Comparison of ENCODE assay signal across 17 cellular contexts in genomic region chr4:76663794-76664193, GRCh38.
A peak's percentile ranks its signal among the peaks of the same experiment; 100 is the strongest.
DNase-seq lines count a peak whose midpoint lies in the region; ATAC-seq and TF ChIP-seq lines count a peak whose summit lies in the region.
"Had no signal": no experiment of that assay in that cellular context is flagged by ENCODE, and none has a peak within 500 bp of the region (broad histone marks: within the 10 kb centered on the region; RNA-seq: fewer than 3 reads in every experiment).

No MANE protein-coding gene starts in this region.

- no peak overlapping the region for H3K4me3 Mint-ChIP-seq in activated CD4-positive, alpha-beta T cell treated with anti-CD3 and anti-CD28 coated beads, Interleukin-2, amount 10 ng/mL, durations not matched to agents 24 days and 14 days
- H3K4me3 Mint-ChIP-seq in activated naive CD4-positive, alpha-beta T cell treated with anti-CD3 and anti-CD28 coated beads, Interleukin-2, amount 10 ng/mL, durations not matched to agents 7 days and 5 days, result no peak overlapping the region
- H3K4me3 Mint-ChIP-seq: IgD-negative memory B cell had no signal

- no peaks in the 10 kb centered on the region for H3K9me3 Mint-ChIP-seq in activated CD4-positive, alpha-beta T cell treated with anti-CD3 and anti-CD28 coated beads, Interleukin-2, amount 10 ng/mL, durations not matched to agents 24 days and 14 days
- H3K9me3 Mint-ChIP-seq in activated naive CD4-positive, alpha-beta T cell treated with anti-CD3 and anti-CD28 coated beads, Interleukin-2, amount 10 ng/mL, durations not matched to agents 7 days and 5 days, result no peaks in the 10 kb centered on the region
- H3K9me3 Mint-ChIP-seq: IgD-negative memory B cell had no signal

- no peaks in the 10 kb centered on the region for H3K79me2 ChIP-seq in PC-9 (ENCODE audit: low read depth)

- no peaks in the 10 kb centered on the region for H3K36me3 ChIP-seq in PC-9 (ENCODE audit: low read depth)
- H3K36me3 ChIP-seq in mucosa of rectum (ENCODE audit: control insufficient read depth in 2 of 2, insufficient read depth in 2 of 2, low read length in 2 of 2), result no peaks in the 10 kb centered on the region
- H3K36me3 ChIP-seq in upper lobe of right lung, result no peaks in the 10 kb centered on the region

- peaks cover 5% of the 10 kb centered on the region for H3K27me3 Mint-ChIP-seq in activated CD4-positive, alpha-beta T cell treated with anti-CD3 and anti-CD28 coated beads, Interleukin-2, amount 10 ng/mL, durations not matched to agents 24 days and 14 days
- H3K27me3 Mint-ChIP-seq in activated naive CD4-positive, alpha-beta T cell treated with anti-CD3 and anti-CD28 coated beads, Interleukin-2, amount 10 ng/mL, durations not matched to agents 7 days and 5 days, result peaks cover 7% of the 10 kb centered on the region
- H3K27me3 Mint-ChIP-seq: IgD-negative memory B cell had no signal

- no peaks in the 10 kb centered on the region for H3K27me3 ChIP-seq in PC-9 (ENCODE audit: insufficient read depth, low read depth)
- H3K27me3 ChIP-seq in mucosa of rectum (ENCODE audit: control insufficient read depth in 2 of 2, insufficient read depth in 2 of 2, low read length in 2 of 2), result no peaks in the 10 kb centered on the region
- H3K27me3 ChIP-seq in upper lobe of right lung, result no peaks in the 10 kb centered on the region

- TF ChIP-seq CTCF in PC-9 (conservative IDR thresholded peaks at IDR 0.05), result no peak
- no peak for TF ChIP-seq CTCF in upper lobe of right lung (IDR thresholded peaks at IDR 0.05)

- CTCF ChIA-PET in PC-9 (lab: Charles Lee), result no interaction called here
- CTCF ChIA-PET in activated naive CD4-positive, alpha-beta T cell treated with anti-CD3 and anti-CD28 coated beads, Interleukin-2, amount 10 ng/mL, durations not matched to agents 7 days and 5 days (lab: Charles Lee), result no interaction called here

- no peak overlapping the region for H3K27ac Mint-ChIP-seq in activated CD4-positive, alpha-beta T cell treated with anti-CD3 and anti-CD28 coated beads, Interleukin-2, amount 10 ng/mL, durations not matched to agents 24 days and 14 days
- H3K27ac Mint-ChIP-seq in activated naive CD4-positive, alpha-beta T cell treated with anti-CD3 and anti-CD28 coated beads, Interleukin-2, amount 10 ng/mL, durations not matched to agents 7 days and 5 days, result no peak overlapping the region
- H3K27ac Mint-ChIP-seq: IgD-negative memory B cell had no signal

- peak overlapping the region in 1 of 2 donors; percentile 50 for H3K9ac ChIP-seq in mucosa of rectum (ENCODE audit: low read depth in 1 of 2, low read length in 2 of 2)

- H3K4me3 ChIP-seq in PC-9 (no peak overlapping the region), mucosa of rectum (ENCODE audit: low read length in 2 of 2) (no peak overlapping the region), upper lobe of right lung (no peak overlapping the region)

- peaks cover 5% of the 10 kb centered on the region for H3K4me1 Mint-ChIP-seq in activated CD4-positive, alpha-beta T cell treated with anti-CD3 and anti-CD28 coated beads, Interleukin-2, amount 10 ng/mL, durations not matched to agents 24 days and 14 days
- H3K4me1 Mint-ChIP-seq in activated naive CD4-positive, alpha-beta T cell treated with anti-CD3 and anti-CD28 coated beads, Interleukin-2, amount 10 ng/mL, durations not matched to agents 7 days and 5 days, result no peaks in the 10 kb centered on the region

- no peak overlapping the region for H2AFZ ChIP-seq in PC-9

- H3K27ac ChIP-seq in PC-9 (peak overlapping the region; percentile 80), epithelial cell of prostate (peak overlapping the region; percentile 85), mucosa of rectum (ENCODE audit: low read depth in 2 of 2, low read length in 2 of 2) (peak overlapping the region; percentile 86 to 92), upper lobe of right lung (no peak overlapping the region)

- H3K9me2 ChIP-seq in PC-9 (ENCODE audit: insufficient read depth), result no peaks in the 10 kb centered on the region

- H3K4me1 ChIP-seq in PC-9 (replicated peaks; ENCODE audit: insufficient read depth) (peaks cover 35% of the 10 kb centered on the region), mucosa of rectum (ENCODE audit: control insufficient read depth in 2 of 2, insufficient read depth in 2 of 2, low read length in 2 of 2) (peaks cover 32 to 40% of the 10 kb centered on the region in 2 donors), upper lobe of right lung (no peaks in the 10 kb centered on the region)

- ATAC-seq in upper lobe of right lung (peak; percentile 23), GM19455 (IDR thresholded peaks at IDR 0.05; ENCODE audit: unreplicated experiment) (no peak)

- no peaks in the 10 kb centered on the region for H4K20me1 ChIP-seq in PC-9 (ENCODE audit: insufficient read depth)

- H3K36me3 Mint-ChIP-seq in activated CD4-positive, alpha-beta T cell treated with anti-CD3 and anti-CD28 coated beads, Interleukin-2, amount 10 ng/mL, durations not matched to agents 24 days and 14 days (ENCODE audit: low read depth), result no peaks in the 10 kb centered on the region
- no peaks in the 10 kb centered on the region for H3K36me3 Mint-ChIP-seq in activated naive CD4-positive, alpha-beta T cell treated with anti-CD3 and anti-CD28 coated beads, Interleukin-2, amount 10 ng/mL, durations not matched to agents 7 days and 5 days
- H3K36me3 Mint-ChIP-seq: IgD-negative memory B cell had no signal

- POLR2A ChIA-PET in PC-9 (lab: Charles Lee; ENCODE audit: unreplicated experiment), result no interaction called here

- BruUV-seq in PC-9 (replicated peaks; lab: Mats Ljungman, UMichigan), result no TSS peak

- H3F3A ChIP-seq in PC-9 (ENCODE audit: insufficient read depth, low read depth), result peaks cover 21% of the 10 kb centered on the region

- H3K9me3 ChIP-seq in PC-9 (ENCODE audit: insufficient read depth, low read depth), result no peaks in the 10 kb centered on the region
- no peaks in the 10 kb centered on the region for H3K9me3 ChIP-seq in mucosa of rectum (ENCODE audit: control insufficient read depth in 2 of 2, low read length in 2 of 2)
- H3K9me3 ChIP-seq in upper lobe of right lung, result no peaks in the 10 kb centered on the region

- peak overlapping the region; percentile 32; the same call in 1 of the 2 replicates for H3K4me2 ChIP-seq in PC-9

- intact Hi-C loops in PC-9 (cut with micrococcal nuclease; ENCODE audit: unreplicated experiment), result loop anchor here (2.0 kb wide), 2 partner anchors 69 to 73 kb away; no protein-coding TSS in a partner anchor
- intact Hi-C loops in upper lobe of right lung (cut with DNase I), result no loop called here
- intact Hi-C loops in activated CD4-positive, alpha-beta T cell treated with anti-CD3 and anti-CD28 coated beads, Interleukin-2, amount 10 ng/mL, durations not matched to agents 24 days and 14 days (cut with micrococcal nuclease), result no loop called here

- no peak for DNase-seq in PC-9
- no peak for DNase-seq in epithelial cell of prostate (ENCODE audit: low read depth, low spot score)
- no peak for DNase-seq in upper lobe of right lung
- DNase-seq in NCI-H774 (lab: John Stamatoyannopoulos, UW), result no peak
- DNase-seq in activated CD4-positive, alpha-beta T cell treated with anti-CD3 and anti-CD28 coated beads, Interleukin-2, amount 10 ng/mL, durations not matched to agents 24 days and 14 days, result no peak
- no peak for DNase-seq in activated naive CD4-positive, alpha-beta T cell treated with anti-CD3 and anti-CD28 coated beads, Interleukin-2, amount 10 ng/mL, durations not matched to agents 7 days and 5 days
- DNase-seq: C1 segment of cervical spinal cord, DMS 273 treated with DMSO at 0.1 percent for 48 hours, H7, NCI-H1048, NCI-H2107, NCI-H446, NCI-H748 treated with DMSO at 0.1 percent for 48 hours, SHP77 treated with DMSO at 0.1 percent for 48 hours had no signal
